8 cellular contexts compared by ENCODE assay signal in genomic region chr18:24488824-24489493, GRCh38. TPM values are rescaled to one million over a fixed set of nuclear protein-coding genes. Genes with fewer than 3 reads are reported as not detected.
DNase-seq lines count a peak whose midpoint lies in the region; ATAC-seq and TF ChIP-seq lines count a peak whose summit lies in the region.

No MANE protein-coding gene starts in this region.

- no peaks in the 10 kb centered on the region for H3K36me3 Mint-ChIP-seq in mesothelial cell of epicardium
- H3K36me3 Mint-ChIP-seq in activated CD4-positive, alpha-beta memory T cell treated with anti-CD3 and anti-CD28 coated beads, Interleukin-2, amount 10 ng/mL, durations not matched to agents 7 days and 5 days (ENCODE audit: low read depth), result no peaks in the 10 kb centered on the region

- H3K27me3 Mint-ChIP-seq in mesothelial cell of epicardium (ENCODE audit: low read depth), result no peaks in the 10 kb centered on the region
- peaks cover 23% of the 10 kb centered on the region for H3K27me3 Mint-ChIP-seq in activated CD4-positive, alpha-beta memory T cell treated with anti-CD3 and anti-CD28 coated beads, Interleukin-2, amount 10 ng/mL, durations not matched to agents 7 days and 5 days

- CTCF ChIA-PET in HEK293T (lab: Yijun Ruan, JAX), result interaction anchor here (0.6 to 2.8 kb wide), 41 partner anchors 9 to 1459 kb away, joined by 3 to 28 read pairs (median 4); partner anchors contain the start of genes CABYR and OSBPL1A
- CTCF ChIA-PET in activated CD4-positive, alpha-beta memory T cell treated with anti-CD3 and anti-CD28 coated beads, Interleukin-2, amount 10 ng/mL, durations not matched to agents 7 days and 5 days (lab: Charles Lee), result interaction anchor here (0.6 to 6.8 kb wide), 40 partner anchors 11 to 366 kb away, joined by 3 to 171 read pairs (median 5); partner anchors contain the start of genes CABYR, HRH4 and OSBPL1A

- no peak for ATAC-seq in GM19397 (IDR thresholded peaks at IDR 0.05; ENCODE audit: unreplicated experiment)

- H3K4me3 Mint-ChIP-seq in mesothelial cell of epicardium, result no peak overlapping the region
- no peak overlapping the region for H3K4me3 Mint-ChIP-seq in activated CD4-positive, alpha-beta memory T cell treated with anti-CD3 and anti-CD28 coated beads, Interleukin-2, amount 10 ng/mL, durations not matched to agents 7 days and 5 days

- DNase-seq in COR-L47 (lab: John Stamatoyannopoulos, UW), result peak; percentile 40
- DNase-seq in HEK293T (ENCODE audit: extremely low spot score), result peak; percentile 52
- peak; percentile 91 for DNase-seq in OCI-M1 (lab: John Stamatoyannopoulos, UW)
- peak; percentile 10 to 25 for DNase-seq in dermis microvascular lymphatic vessel endothelial cell (ENCODE audit: low read depth in 2 of 2)
- no peak for DNase-seq in mesothelial cell of epicardium (ENCODE audit: low spot score in 2 of 2, unreplicated experiment in 2 of 2)
- DNase-seq in activated naive CD4-positive, alpha-beta T cell treated with Interleukin-2 at 50 U/mL for 16 hours, result no peak
- DNase-seq in activated CD4-positive, alpha-beta memory T cell treated with anti-CD3 and anti-CD28 coated beads, Interleukin-2, amount 10 ng/mL, durations not matched to agents 7 days and 5 days, result no peak

- H3K27ac Mint-ChIP-seq in mesothelial cell of epicardium, result no peak overlapping the region
- H3K27ac Mint-ChIP-seq in activated CD4-positive, alpha-beta memory T cell treated with anti-CD3 and anti-CD28 coated beads, Interleukin-2, amount 10 ng/mL, durations not matched to agents 7 days and 5 days, result no peak overlapping the region

- peaks cover 6% of the 10 kb centered on the region for H3K4me1 Mint-ChIP-seq in mesothelial cell of epicardium
- H3K4me1 Mint-ChIP-seq in activated CD4-positive, alpha-beta memory T cell treated with anti-CD3 and anti-CD28 coated beads, Interleukin-2, amount 10 ng/mL, durations not matched to agents 7 days and 5 days, result peaks cover 15% of the 10 kb centered on the region

- peak; percentile 81 for TF ChIP-seq CTCF in mesothelial cell of epicardium (IDR thresholded peaks at IDR 0.05; ENCODE audit: unreplicated experiment)

- H3K9me3 Mint-ChIP-seq in mesothelial cell of epicardium, result peaks cover 7% of the 10 kb centered on the region
- no peaks in the 10 kb centered on the region for H3K9me3 Mint-ChIP-seq in activated CD4-positive, alpha-beta memory T cell treated with anti-CD3 and anti-CD28 coated beads, Interleukin-2, amount 10 ng/mL, durations not matched to agents 7 days and 5 days

- POLR2A ChIA-PET in HEK293T (lab: Yijun Ruan, JAX), result interaction anchor here (0.6 to 1.8 kb wide), 3 partner anchors 62 to 348 kb away, joined by 3 to 6 read pairs (median 4); partner anchors contain the start of genes IMPACT and OSBPL1A
- POLR2A ChIA-PET in activated CD4-positive, alpha-beta memory T cell treated with anti-CD3 and anti-CD28 coated beads, Interleukin-2, amount 10 ng/mL, durations not matched to agents 7 days and 5 days (lab: Charles Lee), result interaction anchor here (0.6 to 1.4 kb wide), 4 partner anchors 42 to 130 kb away, joined by 3 to 5 read pairs (median 3); no protein-coding TSS in a partner anchor

TF ChIP-seq in HEK293T, 16 proteins besides CTCF, POLR2A, EP300 and RAD21:
- TF ChIP-seq ARNT (IDR thresholded peaks at IDR 0.05) (no peak), CTBP1 (IDR thresholded peaks at IDR 0.05; ENCODE audit: borderline replicate concordance) (no peak), BHLHE40 (IDR thresholded peaks at IDR 0.05; ENCODE audit: borderline replicate concordance) (no peak), FOXM1 (IDR thresholded peaks at IDR 0.05; ENCODE audit: borderline replicate concordance) (no peak), L3MBTL2 (conservative IDR thresholded peaks at IDR 0.05) (no peak), FOXA1 (IDR thresholded peaks at IDR 0.05) (no peak), LEF1 (IDR thresholded peaks at IDR 0.05; ENCODE audit: borderline replicate concordance) (no peak), ELF4 (IDR thresholded peaks at IDR 0.05) (no peak), HDGF (IDR thresholded peaks at IDR 0.05; ENCODE audit: borderline replicate concordance) (no peak), TARDBP (IDR thresholded peaks at IDR 0.05) (no peak), NFRKB (IDR thresholded peaks at IDR 0.05) (no peak), FOXK2 (IDR thresholded peaks at IDR 0.05) (no peak), PKNOX1 (IDR thresholded peaks at IDR 0.05) (no peak), SUZ12 (IDR thresholded peaks at IDR 0.05) (no peak), SP1 (IDR thresholded peaks at IDR 0.05) (no peak), ZNF384 (IDR thresholded peaks at IDR 0.05) (no peak)

RNA-seq across cellular contexts. Expression of gene HRH4, which starts 28.5 kb away (rescaled TPM):
- total RNA-seq in dermis microvascular lymphatic vessel endothelial cell, result not detected in 2 replicates
- total RNA-seq in mesothelial cell of epicardium, result 0.07 TPM in 1 of 3 replicates, not detected in the others
- under 1 TPM; 0.43 to 0.65 TPM for total RNA-seq in activated CD4-positive, alpha-beta memory T cell treated with anti-CD3 and anti-CD28 coated beads, Interleukin-2, amount 10 ng/mL, durations not matched to agents 7 days and 5 days

Comparison
In these comparisons a context has a peak if more than half of its experiments do, and no peak if none do; other contexts are left out.
1. DNase-seq: peak in COR-L47 (single experiment), HEK293T (single experiment), OCI-M1 (single experiment) and dermis microvascular lymphatic vessel endothelial cell (2 of 2); none in mesothelial cell of epicardium (0 of 2), activated naive CD4-positive, alpha-beta T cell treated with Interleukin-2 at 50 U/mL for 16 hours (single experiment) and activated CD4-positive, alpha-beta memory T cell treated with anti-CD3 and anti-CD28 coated beads, Interleukin-2, amount 10 ng/mL, durations not matched to agents 7 days and 5 days (single experiment).